8 cellular contexts compared by ENCODE assay signal in the genomic region with DNA sequence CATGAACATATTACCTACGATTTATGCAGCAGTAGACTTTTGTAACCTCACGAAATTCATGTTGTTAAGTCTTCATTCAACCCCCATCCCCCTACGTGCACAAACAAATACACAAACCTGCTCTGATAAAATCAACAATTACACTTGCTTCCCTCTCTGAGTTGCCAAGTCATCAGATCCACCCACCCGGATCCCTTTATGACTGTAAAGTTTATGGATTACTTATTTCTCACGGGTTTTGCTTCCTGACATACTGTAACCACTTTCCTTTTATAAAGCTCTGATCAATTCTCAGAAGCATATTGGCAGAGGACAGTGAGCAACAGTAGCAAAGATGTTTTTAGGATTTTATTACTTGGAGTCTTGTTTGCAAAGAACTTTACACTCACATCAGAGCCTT.
A peak's percentile ranks its signal among the peaks of the same experiment; 100 is the strongest.
DNase-seq lines count a peak whose midpoint lies in the region; ATAC-seq and TF ChIP-seq lines count a peak whose summit lies in the region.

No MANE protein-coding gene starts in this region.

- CTCF ChIA-PET in MCF 10A (lab: Yijun Ruan, JAX), result interaction anchor here (0.7 to 1.6 kb wide), 5 partner anchors 15 to 627 kb away, joined by 3 to 4 read pairs (median 4); partner anchors contain the start of genes IFNB1 and MLLT3

- H3K9me3 Mint-ChIP-seq in MCF 10A (ENCODE audit: unreplicated experiment), result no peaks in the 10 kb centered on the region
- no peaks in the 10 kb centered on the region for H3K9me3 Mint-ChIP-seq in activated T-helper 17 cell treated with anti-CD3 and anti-CD28 coated beads, Interleukin-2, amount 50 U/mL, for 72 hours

- no peak overlapping the region for H3K27ac Mint-ChIP-seq in MCF 10A (ENCODE audit: low read depth, unreplicated experiment)
- H3K27ac Mint-ChIP-seq in activated T-helper 17 cell treated with anti-CD3 and anti-CD28 coated beads, Interleukin-2, amount 50 U/mL, for 72 hours, result peak overlapping the region; percentile 10

- peaks cover 5% of the 10 kb centered on the region for H3K36me3 Mint-ChIP-seq in MCF 10A (ENCODE audit: insufficient read depth, unreplicated experiment)
- H3K36me3 Mint-ChIP-seq in activated T-helper 17 cell treated with anti-CD3 and anti-CD28 coated beads, Interleukin-2, amount 50 U/mL, for 72 hours (ENCODE audit: low read depth), result no peaks in the 10 kb centered on the region

- peaks cover 0 to 37% (median 7%) of the 10 kb centered on the region in 3 donors for H3K4me1 ChIP-seq in esophagus squamous epithelium

- no peaks in the 10 kb centered on the region for H3K9me3 ChIP-seq in esophagus squamous epithelium

- intact Hi-C loops in MCF 10A (cut with micrococcal nuclease), result loop anchor here (2.0 kb wide), 1 partner anchor 71 kb away; the partner anchor contains the start of gene MLLT3
- intact Hi-C loops in esophagus squamous epithelium (cut with DNase I), result no loop called here

- TF ChIP-seq POLR2A in esophagus squamous epithelium (IDR thresholded peaks at IDR 0.05), result no peak

- no TSS peak for BruUV-seq in MCF 10A (replicated peaks; lab: Mats Ljungman, UMichigan)

- peaks cover 9% of the 10 kb centered on the region for H3K4me1 Mint-ChIP-seq in MCF 10A (ENCODE audit: insufficient read depth, unreplicated experiment)
- peaks cover 42% of the 10 kb centered on the region for H3K4me1 Mint-ChIP-seq in activated T-helper 17 cell treated with anti-CD3 and anti-CD28 coated beads, Interleukin-2, amount 50 U/mL, for 72 hours

- no peaks in the 10 kb centered on the region for H3K27me3 ChIP-seq in esophagus squamous epithelium

- H3K4me3 Mint-ChIP-seq in MCF 10A (ENCODE audit: unreplicated experiment), result no peak overlapping the region
- H3K4me3 Mint-ChIP-seq in activated T-helper 17 cell treated with anti-CD3 and anti-CD28 coated beads, Interleukin-2, amount 50 U/mL, for 72 hours, result peak overlapping the region; percentile 56

- H3K27me3 Mint-ChIP-seq in MCF 10A (ENCODE audit: insufficient read depth, unreplicated experiment), result peaks cover 54% of the 10 kb centered on the region
- H3K27me3 Mint-ChIP-seq in activated T-helper 17 cell treated with anti-CD3 and anti-CD28 coated beads, Interleukin-2, amount 50 U/mL, for 72 hours, result no peaks in the 10 kb centered on the region

- TF ChIP-seq CTCF in MCF 10A (IDR thresholded peaks at IDR 0.05; ENCODE audit: unreplicated experiment) (no peak), esophagus squamous epithelium (IDR thresholded peaks at IDR 0.05) (no peak)

- H3K27ac ChIP-seq in esophagus squamous epithelium, result no peak overlapping the region

- H3K36me3 ChIP-seq in esophagus squamous epithelium, result no peaks in the 10 kb centered on the region

- 50 to 51% methylated on average over 5 of the region's 5 CpGs for WGBS in esophagus squamous epithelium, 2 donors

- DNase-seq in T47D (ENCODE audit: low read depth in 1 of 2, low spot score in 1 of 2) (peak; percentile 13 to 79), MCF 10A (ENCODE audit: unreplicated experiment) (no peak), SHP77 (lab: John Stamatoyannopoulos, UW) (no peak), epidermal melanocyte (ENCODE audit: insufficient read length, low spot score) (no peak), esophagus squamous epithelium (lab: John Stamatoyannopoulos, UW) (no peak)
- peak; percentile 22 for DNase-seq in stimulated activated naive CD8-positive, alpha-beta T cell treated with anti-CD3 and anti-CD28 coated beads, Interleukin-15, Interleukin-2, amounts not matched to agents 100 U/mL and 50 U/mL, for 24 hours

- in situ Hi-C loops in T47D (cut with HindIII; ENCODE audit: low pct_unique_long_range_greater_than_20kb, low sequenced_read_pairs), result no loop called here

- ATAC-seq in HG02981 (IDR thresholded peaks at IDR 0.05; ENCODE audit: unreplicated experiment), result peak; percentile 92
- peak; percentile 76 for ATAC-seq in activated T-helper 17 cell treated with anti-CD3 and anti-CD28 coated beads, Interleukin-2, amount 50 U/mL, for 72 hours (replicated peaks)
- ATAC-seq in stimulated activated naive CD8-positive, alpha-beta T cell treated with anti-CD3 and anti-CD28 coated beads, Interleukin-15, Interleukin-2, amounts not matched to agents 100 U/mL and 50 U/mL, for 24 hours, result peak; percentile 60

- no peak overlapping the region for H3K4me3 ChIP-seq in esophagus squamous epithelium

- POLR2A ChIA-PET in MCF 10A (lab: Yijun Ruan, JAX), result no interaction called here

Comparison
In these comparisons a context has a peak if more than half of its experiments do, and no peak if none do; other contexts are left out.
1. DNase-seq: peak in T47D (2 of 2) and stimulated activated naive CD8-positive, alpha-beta T cell treated with anti-CD3 and anti-CD28 coated beads, Interleukin-15, Interleukin-2, amounts not matched to agents 100 U/mL and 50 U/mL, for 24 hours (single experiment); none in MCF 10A (single experiment), SHP77 (0 of 2), epidermal melanocyte (single experiment) and esophagus squamous epithelium (single experiment).
2. Peak in every context shown above with its lines, with median percentiles within 50 percentile points of each other: ATAC-seq.